ENCODE assay signal across 1 cellular context in genomic region chr17:39402279-39402889, GRCh38.
TF ChIP-seq lines count a peak whose summit lies in the region.

No MANE protein-coding gene starts in this region.

TF ChIP-seq in K562, 482 proteins besides CTCF, POLR2A, EP300 and RAD21 (continued from another document and continues in another):
- TF ChIP-seq ETS1 (conservative IDR thresholded peaks at IDR 0.05; ENCODE audit: control insufficient read depth, low read depth, low read length) = peak; percentile 62
- TF ChIP-seq FOS (IDR thresholded peaks at IDR 0.05; ENCODE audit: extremely low read depth, insufficient read length) = peak; percentile 82
- TF ChIP-seq HMGN3 (IDR thresholded peaks at IDR 0.05; ENCODE audit: borderline replicate concordance, extremely low read depth, insufficient read length, low read depth, low read length) = peak; percentile 68
- TF ChIP-seq NEUROD1 (IDR thresholded peaks at IDR 0.05; ENCODE audit: borderline replicate concordance, low read depth, low read length, partially characterized antibody) = peak; percentile 55
- TF ChIP-seq VEZF1 (CRISPR knock-in tag; IDR thresholded peaks at IDR 0.05) = peak; percentile 43
- peak; percentile 28; the same call in 1 of the 2 replicates for TF ChIP-seq CHD2 (IDR thresholded peaks at IDR 0.05; ENCODE audit: low read depth, low read length)
- TF ChIP-seq ARID4B (CRISPR knock-in tag; IDR thresholded peaks at IDR 0.05) = peak; percentile 50; the same call in 1 of the 2 replicates
- no peak for TF ChIP-seq RBM14 (IDR thresholded peaks at IDR 0.05; ENCODE audit: borderline replicate concordance, insufficient read depth, low read depth, low read length)
- TF ChIP-seq FOSL1 (tag; conservative IDR thresholded peaks at IDR 0.05) = peak; percentile 31
- peak; percentile 95 to 99 for TF ChIP-seq SIN3A (IDR thresholded peaks at IDR 0.05; ENCODE audit: borderline replicate concordance in 2 of 2, control insufficient read depth in 1 of 2, low read depth in 2 of 2, low read length in 2 of 2)
- no peak for TF ChIP-seq TAF7 (tag; IDR thresholded peaks at IDR 0.05)
- TF ChIP-seq TBP (optimal IDR thresholded peaks at IDR 0.05; ENCODE audit: low read depth, low read length) = peak; percentile 36
- peak in 1 of 2 experiments; percentile 43; a peak in 1 of 3 replicates for TF ChIP-seq CBX3 (IDR thresholded peaks at IDR 0.05; ENCODE audit: borderline replicate concordance in 1 of 2, low read length in 2 of 2)
- peak; percentile 39; the same call in 1 of the 2 replicates for TF ChIP-seq RB1 (IDR thresholded peaks at IDR 0.05; ENCODE audit: low read depth)
- peak; percentile 54; the same call in 1 of the 2 replicates for TF ChIP-seq KHSRP (IDR thresholded peaks at IDR 0.05)
- TF ChIP-seq MAX (CRISPR knock-in tag; IDR thresholded peaks at IDR 0.05) = peak; percentile 76
- no peak for TF ChIP-seq NR2C2 (CRISPR knock-in tag; IDR thresholded peaks at IDR 0.05)
- TF ChIP-seq NR2C2 (tag; IDR thresholded peaks at IDR 0.05) = no peak
- no peak for TF ChIP-seq TCF7 (IDR thresholded peaks at IDR 0.05; ENCODE audit: borderline replicate concordance)
- peak; percentile 41 for TF ChIP-seq RBM25 (IDR thresholded peaks at IDR 0.05; ENCODE audit: low read depth, low read length, severe bottlenecking)
- TF ChIP-seq SAP30 (IDR thresholded peaks at IDR 0.05; ENCODE audit: borderline replicate concordance, insufficient read depth, low read depth, low read length, poor library complexity, severe bottlenecking) = peak; percentile 95
- peak in 1 of 2 experiments; percentile 53; a peak in 1 of 4 replicates for TF ChIP-seq FOXK2 (conservative IDR thresholded peaks at IDR 0.05 in 1 of 2, IDR thresholded peaks at IDR 0.05 in 1 of 2; ENCODE audit: low read depth in 2 of 2)
- peak; percentile 99 for TF ChIP-seq MXI1 (IDR thresholded peaks at IDR 0.05; ENCODE audit: low read depth, low read length)
- peak in 1 of 2 experiments; percentile 85; a peak in 2 of 4 replicates for TF ChIP-seq HDAC1 (IDR thresholded peaks at IDR 0.05)
- TF ChIP-seq NFYB (IDR thresholded peaks at IDR 0.05; ENCODE audit: extremely low read depth, insufficient read length) = peak; percentile 58
- TF ChIP-seq MGA (IDR thresholded peaks at IDR 0.05) = peak; percentile 85
- TF ChIP-seq HOMEZ (CRISPR knock-in tag; IDR thresholded peaks at IDR 0.05) = no peak
- TF ChIP-seq C11orf30 (IDR thresholded peaks at IDR 0.05; ENCODE audit: low read depth) = peak; percentile 38; the same call in 1 of the 2 replicates
- TF ChIP-seq KLF13 (tag; IDR thresholded peaks at IDR 0.05; ENCODE audit: borderline replicate concordance, low read depth) = peak; percentile 97
- TF ChIP-seq ELF2 (CRISPR knock-in tag; IDR thresholded peaks at IDR 0.05) = no peak
- TF ChIP-seq ATF1 (CRISPR knock-in tag; IDR thresholded peaks at IDR 0.05) = peak; percentile 51
- peak; percentile 94 for TF ChIP-seq ATF1 (tag; IDR thresholded peaks at IDR 0.05)
- peak; percentile 69 for TF ChIP-seq L3MBTL2 (IDR thresholded peaks at IDR 0.05)
- TF ChIP-seq CREM (IDR thresholded peaks at IDR 0.05; ENCODE audit: low read depth) = peak; percentile 98
- TF ChIP-seq E2F6 (IDR thresholded peaks at IDR 0.05; ENCODE audit: borderline replicate concordance in 1 of 2, extremely low read depth in 1 of 2, insufficient read depth in 1 of 2, insufficient read length in 1 of 2, low read depth in 1 of 2, low read length in 1 of 2, poor library complexity in 1 of 2, severe bottlenecking in 1 of 2) = peak; percentile 89 to 92
